ENCODE assay signal across 15 cellular contexts in genomic region chr1:111565079-111565478, GRCh38. TPM values are rescaled to one million over a fixed set of nuclear protein-coding genes. Genes with fewer than 3 reads are reported as not detected.
DNase-seq lines count a peak whose midpoint lies in the region; ATAC-seq, FAIRE-seq and TF ChIP-seq lines count a peak whose summit lies in the region.
"Had no signal": no experiment of that assay in that cellular context is flagged by ENCODE, and none has a peak within 500 bp of the region (broad histone marks: within the 10 kb centered on the region; RNA-seq: fewer than 3 reads in every experiment).

No MANE protein-coding gene starts in this region.

- no peaks in the 10 kb centered on the region for H3K27me3 Mint-ChIP-seq in WTC11 (ENCODE audit: low read depth)

- H3K9me3 Mint-ChIP-seq in WTC11, result no peaks in the 10 kb centered on the region
- H3K9me3 Mint-ChIP-seq: activated naive CD8-positive, alpha-beta T cell treated with anti-CD3 and anti-CD28 coated beads, Interleukin-2, amount 10 ng/mL, durations not matched to agents 7 days and 5 days; mesothelial cell of epicardium had no signal

- no peaks in the 10 kb centered on the region for H3K4me1 Mint-ChIP-seq in WTC11
- H3K4me1 Mint-ChIP-seq: activated CD4-positive, alpha-beta memory T cell treated with anti-CD3 and anti-CD28 coated beads, Interleukin-2, amount 10 ng/mL, durations not matched to agents 7 days and 5 days; mesothelial cell of epicardium had no signal

- DNase-seq in NCI-H82 (lab: John Stamatoyannopoulos, UW), result peak; percentile 4
- DNase-seq in NCI-H82 treated with DMSO at 0.1 percent for 48 hours (lab: John Stamatoyannopoulos, UW; ENCODE audit: unreplicated experiment), result no peak
- DNase-seq in bronchial epithelial cell (ENCODE audit: low read depth), result peak; percentile 66
- DNase-seq in kidney glomerular epithelial cell (lab: John Stamatoyannopoulos, UW), result peak; percentile 41
- DNase-seq in uterus, result peak in 1 of 2 donors; percentile 56
- no peak for DNase-seq in activated CD4-positive, CD25-positive, alpha-beta regulatory T cell treated with anti-CD3 and anti-CD28 coated beads, Interleukin-2, amount 50 U/mL, for 72 hours
- DNase-seq in WTC11 (ENCODE audit: low spot score), result no peak
- DNase-seq: 8988T; activated CD4-positive, alpha-beta memory T cell treated with anti-CD3 and anti-CD28 coated beads, Interleukin-2, amount 10 ng/mL, durations not matched to agents 7 days and 5 days; activated naive CD8-positive, alpha-beta T cell treated with anti-CD3 and anti-CD28 coated beads, Interleukin-2, amount 10 ng/mL, durations not matched to agents 7 days and 5 days; DMS79; esophagus squamous epithelium had no signal

- H3K9me3 ChIP-seq in uterus, result no peaks in the 10 kb centered on the region
- H3K9me3 ChIP-seq: esophagus squamous epithelium had no signal

- H3K36me3 ChIP-seq in bronchial epithelial cell (ENCODE audit: control insufficient read depth, insufficient read depth, low read length) (no peaks in the 10 kb centered on the region), uterus (no peaks in the 10 kb centered on the region)
- H3K36me3 ChIP-seq: esophagus squamous epithelium had no signal

- H3K27ac Mint-ChIP-seq in WTC11, result no peak overlapping the region
- H3K27ac Mint-ChIP-seq: activated CD4-positive, alpha-beta memory T cell treated with anti-CD3 and anti-CD28 coated beads, Interleukin-2, amount 10 ng/mL, durations not matched to agents 7 days and 5 days; activated naive CD8-positive, alpha-beta T cell treated with anti-CD3 and anti-CD28 coated beads, Interleukin-2, amount 10 ng/mL, durations not matched to agents 7 days and 5 days; mesothelial cell of epicardium had no signal

- H3K4me3 ChIP-seq in bronchial epithelial cell (ENCODE audit: low read depth, low read length), result no peak overlapping the region
- no peak overlapping the region for H3K4me3 ChIP-seq in uterus
- H3K4me3 ChIP-seq: esophagus squamous epithelium had no signal

- ATAC-seq in HG03280 (IDR thresholded peaks at IDR 0.05; ENCODE audit: unreplicated experiment) (no peak), WTC11 (no peak)

- intact Hi-C loops in uterus (cut with DNase I; ENCODE audit: low total_unique reads), result no loop called here

- no peak for TF ChIP-seq POLR2A in uterus (IDR thresholded peaks at IDR 0.05)

- peak overlapping the region; percentile 17 to 54 for H3K27ac ChIP-seq in uterus
- H3K27ac ChIP-seq: esophagus squamous epithelium, KMS-11 had no signal

- no peaks in the 10 kb centered on the region for H3K36me3 Mint-ChIP-seq in WTC11
- H3K36me3 Mint-ChIP-seq: mesothelial cell of epicardium had no signal

- no peak for FAIRE-seq in bronchial epithelial cell (lab: Jason Lieb, UNC)

- no peaks in the 10 kb centered on the region for H3K4me1 ChIP-seq in uterus
- H3K4me1 ChIP-seq: esophagus squamous epithelium had no signal

- TF ChIP-seq CTCF in bronchial epithelial cell (IDR thresholded peaks at IDR 0.05; ENCODE audit: insufficient read depth, low read length, severe bottlenecking) (no peak), uterus (IDR thresholded peaks at IDR 0.05) (no peak), WTC11 (IDR thresholded peaks at IDR 0.05) (no peak)

- no peaks in the 10 kb centered on the region for H3K27me3 ChIP-seq in bronchial epithelial cell (ENCODE audit: control insufficient read depth, insufficient read depth, low read length)
- H3K27me3 ChIP-seq in uterus, result no peaks in the 10 kb centered on the region
- H3K27me3 ChIP-seq: esophagus squamous epithelium had no signal

- CTCF ChIA-PET in WTC11 (lab: Charles Lee), result no interaction called here

- H3K4me3 Mint-ChIP-seq in WTC11, result no peak overlapping the region
- H3K4me3 Mint-ChIP-seq: activated CD4-positive, alpha-beta memory T cell treated with anti-CD3 and anti-CD28 coated beads, Interleukin-2, amount 10 ng/mL, durations not matched to agents 7 days and 5 days; activated naive CD8-positive, alpha-beta T cell treated with anti-CD3 and anti-CD28 coated beads, Interleukin-2, amount 10 ng/mL, durations not matched to agents 7 days and 5 days; mesothelial cell of epicardium had no signal

- POLR2A ChIA-PET in WTC11 (lab: Charles Lee), result no interaction called here

TF ChIP-seq in WTC11, 78 proteins besides CTCF, POLR2A, EP300 and RAD21:
- TF ChIP-seq MYBL2 (CRISPR knock-in tag; IDR thresholded peaks at IDR 0.05) (no peak), ELF4 (CRISPR knock-in tag; IDR thresholded peaks at IDR 0.05; ENCODE audit: low read depth) (no peak), SP1 (CRISPR knock-in tag; conservative IDR thresholded peaks at IDR 0.05) (no peak), CREB1 (CRISPR knock-in tag; IDR thresholded peaks at IDR 0.05) (no peak), ZNF396 (CRISPR knock-in tag; IDR thresholded peaks at IDR 0.05; ENCODE audit: borderline replicate concordance) (no peak), ZNF425 (CRISPR knock-in tag; conservative IDR thresholded peaks at IDR 0.05) (no peak), PREB (CRISPR knock-in tag; IDR thresholded peaks at IDR 0.05; ENCODE audit: borderline replicate concordance) (no peak), ZNF317 (CRISPR knock-in tag; IDR thresholded peaks at IDR 0.05; ENCODE audit: borderline replicate concordance, low read depth) (no peak), OVOL2 (CRISPR knock-in tag; IDR thresholded peaks at IDR 0.05; ENCODE audit: borderline replicate concordance) (no peak)

RNA-seq across cellular contexts. Expression of gene RAP1A, which starts 54.5 kb away (rescaled TPM):
- 16.6 and 20.5 TPM in 2 replicates for total RNA-seq in bronchial epithelial cell
- total RNA-seq in uterus, result 10 to 100 TPM; 47.6 to 94.8 (median 60.2) TPM
- total RNA-seq in WTC11 (2021), result 25.4 to 28.3 TPM (median 27.4 TPM) in 3 replicates

Comparison
In these comparisons a context has a peak if more than half of its experiments do, and no peak if none do; other contexts are left out.
1. DNase-seq: peak in NCI-H82 (single experiment), bronchial epithelial cell (single experiment) and kidney glomerular epithelial cell (single experiment); none in NCI-H82 treated with DMSO at 0.1 percent for 48 hours (single experiment), activated CD4-positive, CD25-positive, alpha-beta regulatory T cell treated with anti-CD3 and anti-CD28 coated beads, Interleukin-2, amount 50 U/mL, for 72 hours (single experiment) and WTC11 (single experiment).